13 cellular contexts compared by ENCODE assay signal in genomic region chr7:151366872-151367207, GRCh38. TPM values are rescaled to one million over a fixed set of nuclear protein-coding genes. Genes with fewer than 3 reads are reported as not detected.
DNase-seq lines count a peak whose midpoint lies in the region; ATAC-seq, FAIRE-seq and TF ChIP-seq lines count a peak whose summit lies in the region.
"Had no signal": no experiment of that assay in that cellular context is flagged by ENCODE, and none has a peak within 500 bp of the region (broad histone marks: within the 10 kb centered on the region; RNA-seq: fewer than 3 reads in every experiment).

No MANE protein-coding gene starts in this region.

- no peak overlapping the region for H3K27ac ChIP-seq in KMS-11
- no peak overlapping the region for H3K27ac ChIP-seq in upper lobe of right lung

- peaks cover 25% of the 10 kb centered on the region for H3K36me3 Mint-ChIP-seq in mesothelial cell of epicardium

- peaks cover 36% of the 10 kb centered on the region for H3K4me1 Mint-ChIP-seq in mesothelial cell of epicardium

- FAIRE-seq in GM19239 (lab: Jason Lieb, UNC), result no peak
- FAIRE-seq: H54 had no signal

- no peak overlapping the region for H3K4me3 Mint-ChIP-seq in mesothelial cell of epicardium
- H3K4me3 Mint-ChIP-seq: activated naive CD8-positive, alpha-beta T cell treated with anti-CD3 and anti-CD28 coated beads for 36 hours had no signal

- H3K9ac ChIP-seq in KMS-11, result no peak overlapping the region

- no peak overlapping the region for H3K4me3 ChIP-seq in KMS-11 (IDR thresholded peaks at IDR 0.05; ENCODE audit: insufficient read depth, low read depth, low read length)
- H3K4me3 ChIP-seq in upper lobe of right lung, result no peak overlapping the region

- H3K79me2 ChIP-seq in KMS-11 (ENCODE audit: insufficient read depth, low read depth), result no peaks in the 10 kb centered on the region

- TF ChIP-seq CTCF in KMS-11 (conservative IDR thresholded peaks at IDR 0.05; ENCODE audit: low read depth, low read length) (no peak), mesothelial cell of epicardium (IDR thresholded peaks at IDR 0.05; ENCODE audit: unreplicated experiment) (no peak), upper lobe of right lung (IDR thresholded peaks at IDR 0.05) (no peak)

- H3K9me3 Mint-ChIP-seq in mesothelial cell of epicardium, result peaks cover 14% of the 10 kb centered on the region
- H3K9me3 Mint-ChIP-seq: activated naive CD8-positive, alpha-beta T cell treated with anti-CD3 and anti-CD28 coated beads for 36 hours had no signal

- peak; percentile 65 for DNase-seq in fibroblast of gingiva (ENCODE audit: low read depth)
- no peak for DNase-seq in mesothelial cell of epicardium (ENCODE audit: low spot score in 2 of 2, unreplicated experiment in 2 of 2)
- DNase-seq in upper lobe of right lung, result no peak
- DNase-seq in NCI-H526 (lab: John Stamatoyannopoulos, UW), result no peak
- no peak for DNase-seq in GM19239 (ENCODE audit: insufficient read length, low spot score)
- DNase-seq in NCI-H187 (lab: John Stamatoyannopoulos, UW), result no peak
- DNase-seq: activated naive CD8-positive, alpha-beta T cell treated with anti-CD3 and anti-CD28 coated beads for 36 hours; effector CD8-positive, alpha-beta T cell; midbrain had no signal

- H3K27ac Mint-ChIP-seq in mesothelial cell of epicardium, result peak overlapping the region; percentile 96
- H3K27ac Mint-ChIP-seq: activated naive CD8-positive, alpha-beta T cell treated with anti-CD3 and anti-CD28 coated beads for 36 hours had no signal

- H3K27me3 ChIP-seq in KMS-11 (ENCODE audit: insufficient read depth, low read depth) (no peaks in the 10 kb centered on the region), upper lobe of right lung (no peaks in the 10 kb centered on the region)

- H3K4me2 ChIP-seq in KMS-11, result peak overlapping the region; percentile 34; the same call in 1 of the 2 replicates

- H3K4me1 ChIP-seq in KMS-11 (ENCODE audit: low read depth, poor library complexity, severe bottlenecking) (peaks cover 36% of the 10 kb centered on the region), upper lobe of right lung (peaks cover 22% of the 10 kb centered on the region)

- H3K36me3 ChIP-seq in KMS-11 (ENCODE audit: insufficient read depth) (no peaks in the 10 kb centered on the region), upper lobe of right lung (peaks cover 38% of the 10 kb centered on the region)

- intact Hi-C loops in upper lobe of right lung (cut with DNase I), result no loop called here

- H2AFZ ChIP-seq in KMS-11 (ENCODE audit: low read depth), result no peak overlapping the region

- no peaks in the 10 kb centered on the region for H3K9me3 ChIP-seq in upper lobe of right lung

- peak; percentile 57 for ATAC-seq in upper lobe of right lung

- H4K20me1 ChIP-seq in KMS-11 (ENCODE audit: insufficient read depth), result no peaks in the 10 kb centered on the region

- no peaks in the 10 kb centered on the region for H3K27me3 Mint-ChIP-seq in mesothelial cell of epicardium (ENCODE audit: low read depth)
- H3K27me3 Mint-ChIP-seq: activated naive CD8-positive, alpha-beta T cell treated with anti-CD3 and anti-CD28 coated beads for 36 hours had no signal

RNA-seq across cellular contexts. Expression of gene NUB1, which starts 25.2 kb away (rescaled TPM):
- total RNA-seq in mesothelial cell of epicardium (47.7 to 52.4 TPM (median 52.3 TPM) in 3 replicates), upper lobe of right lung (55.2 TPM)

RNA-seq across cellular contexts. Expression of gene WDR86, which starts 43.0 kb away (rescaled TPM):
- total RNA-seq in mesothelial cell of epicardium, result 259 to 274 TPM (median 266 TPM) in 3 replicates
- total RNA-seq in upper lobe of right lung, result 1.3 TPM
- total RNA-seq: activated naive CD8-positive, alpha-beta T cell treated with anti-CD3 and anti-CD28 coated beads for 36 hours; NCI-H460; pulmonary artery endothelial cell had no signal

Comparison
In these comparisons a context has a peak if more than half of its experiments do, and no peak if none do; other contexts are left out.
1. RNA of gene WDR86, which starts 43.0 kb away (total RNA-seq): 259 to 274 TPM in mesothelial cell of epicardium; 1.3 TPM in upper lobe of right lung (single experiment); every median in the first group is over 100 times any median in the second.